8 cellular contexts compared by ENCODE assay signal in the genomic region with DNA sequence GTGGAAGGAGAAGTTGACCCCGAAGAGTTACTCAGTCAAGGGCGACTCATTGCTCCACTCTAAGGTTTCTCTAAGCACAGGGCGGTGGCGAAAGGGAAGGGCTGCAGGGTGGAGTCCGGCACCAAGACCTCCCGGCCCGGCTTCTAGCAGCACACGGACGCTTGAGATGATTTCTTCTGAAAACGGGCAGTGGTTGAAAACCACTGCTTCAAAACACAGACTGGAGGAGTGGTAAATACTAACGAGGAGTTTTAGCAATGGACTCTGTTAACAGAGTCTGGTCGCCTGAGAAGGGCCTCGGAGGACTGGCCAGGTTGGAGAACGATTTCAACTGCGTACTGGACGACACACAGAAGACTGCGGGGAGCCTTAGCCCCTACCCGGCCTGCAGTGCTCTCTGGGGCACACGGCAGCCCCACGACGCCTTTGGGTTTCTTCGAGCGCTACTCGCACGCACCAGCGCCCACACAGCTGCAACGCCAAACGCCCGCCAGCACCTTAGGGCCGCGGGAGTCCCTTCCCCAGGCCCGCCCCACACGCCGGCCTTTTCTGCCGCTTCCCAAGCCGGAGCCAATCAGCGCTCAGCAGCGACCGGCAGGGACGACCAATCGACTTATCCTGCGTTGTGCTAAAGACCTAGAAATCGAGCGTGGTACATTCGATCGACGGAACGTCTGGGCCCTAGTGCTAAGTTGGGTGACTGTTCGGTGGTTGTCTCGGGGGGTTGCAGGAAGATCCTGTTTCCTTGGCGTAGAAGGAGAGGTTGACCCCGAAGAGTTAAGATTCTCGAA. TPM values are rescaled to one million over a fixed set of nuclear protein-coding genes. Genes with fewer than 3 reads are reported as not detected.
A peak's percentile ranks its signal among the peaks of the same experiment; 100 is the strongest.
DNase-seq lines count a peak whose midpoint lies in the region; ATAC-seq and TF ChIP-seq lines count a peak whose summit lies in the region.

No MANE protein-coding gene starts in this region.

- intact Hi-C loops in right lobe of liver (cut with DNase I): no loop called here

- H3K36me3 ChIP-seq in right lobe of liver: no peaks in the 10 kb centered on the region

- H3K9me3 ChIP-seq in right lobe of liver: no peaks in the 10 kb centered on the region

- DNase-seq in ACHN (peak; percentile 79), NCI-H510A treated with DMSO at 0.1 percent for 48 hours (lab: John Stamatoyannopoulos, UW) (peak; percentile 97), dermis microvascular lymphatic vessel endothelial cell (ENCODE audit: low read depth in 2 of 2) (peak; percentile 80 to 95), right lobe of liver (peak; percentile 86 to 93 (median 91))
- DNase-seq in activated CD4-positive, alpha-beta T cell treated with anti-CD3 and anti-CD28 coated beads, Interleukin-2, amount 50 U/mL, for 4 hours: peak; percentile 64 to 72
- peak; percentile 83 for DNase-seq in stimulated activated CD4-positive, alpha-beta T cell treated with anti-CD3 and anti-CD28 coated beads, Interleukin-4, amount 100 ng/mL, for 24 hours

- no peak for TF ChIP-seq CTCF in right lobe of liver (IDR thresholded peaks at IDR 0.05)

- H3K27ac ChIP-seq in right lobe of liver: peak overlapping the region in 1 of 3 donors; percentile 33

- WGBS in right lobe of liver (ENCODE audit: insufficient coverage, low coverage, low lambda C conversion rate, missing lambda C conversion rate): 6% methylated on average over 22 of the region's 53 CpGs

- TF ChIP-seq POLR2A in right lobe of liver (IDR thresholded peaks at IDR 0.05): peak; percentile 47

- ATAC-seq in GM18868 (IDR thresholded peaks at IDR 0.05; ENCODE audit: unreplicated experiment) (peak; percentile 88), HG03135 (IDR thresholded peaks at IDR 0.05; ENCODE audit: unreplicated experiment) (peak; percentile 81), right lobe of liver (peak; percentile 94 to 97 (median 95))

- in situ Hi-C loops in ACHN (cut with HindIII; ENCODE audit: low pct_ligation_motif_present, low pct_unique_long_range_greater_than_20kb, low sequenced_read_pairs): no loop called here

- peak overlapping the region; percentile 60 to 78 (median 77) for H3K4me3 ChIP-seq in right lobe of liver

- peaks cover 0 to 6% (median 2%) of the 10 kb centered on the region in 4 donors for H3K4me1 ChIP-seq in right lobe of liver

- H3K27me3 ChIP-seq in right lobe of liver: peaks cover 0 to 8% of the 10 kb centered on the region in 2 donors

RNA-seq across cellular contexts. Expression of gene CA4, which starts 14.4 kb away (rescaled TPM):
- total RNA-seq in dermis microvascular lymphatic vessel endothelial cell (2.3 and 14.8 TPM in 2 replicates), right lobe of liver (under 1 TPM in 3 of 6 experiments, not detected in 3; 0.33 to 0.37 (median 0.35) TPM)

RNA-seq across cellular contexts. Expression of gene HEATR6, which starts 56.6 kb away (rescaled TPM):
- 4.6 and 5.3 TPM in 2 replicates for total RNA-seq in dermis microvascular lymphatic vessel endothelial cell
- total RNA-seq in right lobe of liver: 1 to 10 TPM; 3.6 to 7.3 (median 6.3) TPM
